Comparison of ENCODE assay signal across 19 cellular contexts in genomic region chr10:74433993-74434392, GRCh38.
"Had no signal": no experiment of that assay in that cellular context is flagged by ENCODE, and none has a peak within 500 bp of the region (broad histone marks: within the 10 kb centered on the region; RNA-seq: fewer than 3 reads in every experiment).

No MANE protein-coding gene starts in this region.

- H3K27ac ChIP-seq: body of pancreas, dorsolateral prefrontal cortex, stomach had no signal

- H3K27me3 Mint-ChIP-seq: activated CD4-positive, alpha-beta T cell treated with anti-CD3 and anti-CD28 coated beads for 36 hours; activated naive CD8-positive, alpha-beta T cell; natural killer cell treated with Interleukin-12 subunit alpha and Interleukin-12 subunit beta and Interleukin-15 and Interleukin-18, amount 100 ng/mL, for 72 hours; type B pancreatic cell had no signal

- H3K36me3 ChIP-seq: stomach had no signal

- H3K4me1 ChIP-seq: body of pancreas had no signal

- H3K4me3 ChIP-seq: body of pancreas, dorsolateral prefrontal cortex, lung, stomach had no signal

- H3K27me3 ChIP-seq: body of pancreas, dorsolateral prefrontal cortex, stomach had no signal

- H3K27ac Mint-ChIP-seq: activated CD4-positive, alpha-beta T cell treated with anti-CD3 and anti-CD28 coated beads for 36 hours; mesothelial cell of epicardium; natural killer cell treated with Interleukin-12 subunit alpha and Interleukin-12 subunit beta and Interleukin-15 and Interleukin-18, amount 100 ng/mL, for 72 hours; T-helper 2 cell treated with Interferon-gamma antibody and Interleukin-4, amounts not matched to agents 5 μg/mL and 100 μg/mL, for 36 hours; type B pancreatic cell had no signal

- ATAC-seq: activated CD4-positive, alpha-beta T cell treated with anti-CD3 and anti-CD28 coated beads for 36 hours; body of pancreas; natural killer cell treated with Interleukin-12 subunit alpha and Interleukin-12 subunit beta and Interleukin-15 and Interleukin-18, amount 100 ng/mL, for 72 hours; WTC11 had no signal

- H3K9me3 ChIP-seq: body of pancreas, stomach had no signal

- H3K9me3 Mint-ChIP-seq: mesothelial cell of epicardium; natural killer cell treated with Interleukin-12 subunit alpha and Interleukin-12 subunit beta and Interleukin-15 and Interleukin-18, amount 100 ng/mL, for 72 hours; T-helper 2 cell treated with Interferon-gamma antibody and Interleukin-4, amounts not matched to agents 5 μg/mL and 100 μg/mL, for 36 hours; WTC11 had no signal

- DNase-seq: activated CD4-positive, alpha-beta T cell treated with anti-CD3 and anti-CD28 coated beads for 36 hours; activated CD4-positive, alpha-beta T cell treated with anti-CD3 and anti-CD28 coated beads, Interleukin-2, amount 50 U/mL, for 48 hours; amniotic stem cell; body of pancreas; caudate nucleus; dorsolateral prefrontal cortex; hypothalamus; kidney; nucleus accumbens; stimulated activated CD4-positive, alpha-beta T cell treated with anti-CD3 and anti-CD28 coated beads, Interleukin-12 subunit alpha, Interleukin-12 subunit beta, amount 100 ng/mL, for 4 hours; stimulated activated CD4-positive, alpha-beta T cell treated with anti-CD3 and anti-CD28 coated beads, Interleukin-1b, Interleukin-23, amount 100 ng/mL, for 48 hours; stomach had no signal

- H3K4me3 Mint-ChIP-seq: activated CD4-positive, alpha-beta T cell treated with anti-CD3 and anti-CD28 coated beads for 36 hours; activated naive CD8-positive, alpha-beta T cell; mesothelial cell of epicardium; natural killer cell treated with Interleukin-12 subunit alpha and Interleukin-12 subunit beta and Interleukin-15 and Interleukin-18, amount 100 ng/mL, for 72 hours; T-helper 2 cell treated with Interferon-gamma antibody and Interleukin-4, amounts not matched to agents 5 μg/mL and 100 μg/mL, for 36 hours; type B pancreatic cell; WTC11 had no signal

- H3K36me3 Mint-ChIP-seq: natural killer cell treated with Interleukin-12 subunit alpha and Interleukin-12 subunit beta and Interleukin-15 and Interleukin-18, amount 100 ng/mL, for 72 hours; WTC11 had no signal
